7 cellular contexts compared by ENCODE assay signal in genomic region chr7:100999334-100999733, GRCh38. TPM values are rescaled to one million over a fixed set of nuclear protein-coding genes. Genes with fewer than 3 reads are reported as not detected.
"Had no signal": no experiment of that assay in that cellular context is flagged by ENCODE, and none has a peak within 500 bp of the region (broad histone marks: within the 10 kb centered on the region; RNA-seq: fewer than 3 reads in every experiment).

No MANE protein-coding gene starts in this region.

RNA-seq across cellular contexts. Expression of gene MUC17, which starts 20.5 kb away (rescaled TPM):
- total RNA-seq: HepG2, HT1080, IMR-90, NCI-H460, PC-9, Right ventricle myocardium superior, SJSA1 had no signal
- polyA plus RNA-seq: HepG2 had no signal

RNA-seq across cellular contexts. Expression of gene MUC12, which starts 30.0 kb away (rescaled TPM):
- total RNA-seq: HepG2, HT1080, IMR-90, Right ventricle myocardium superior, SJSA1 had no signal
- polyA plus RNA-seq: HepG2 had no signal

RNA-seq across cellular contexts. Expression of gene MUC3A, which starts 50.0 kb away (rescaled TPM):
- total RNA-seq: HepG2, HT1080, IMR-90, NCI-H460, SJSA1 had no signal
